ENCODE assay signal across 1 cellular context in genomic region chr1:83901547-83902155, GRCh38.
A peak's percentile ranks its signal among the peaks of the same experiment; 100 is the strongest.
TF ChIP-seq lines count a peak whose summit lies in the region.

No MANE protein-coding gene starts in this region.

TF ChIP-seq in HepG2, 621 proteins besides CTCF, POLR2A, EP300 and RAD21 (continued from another document and continues in another):
- TF ChIP-seq E2F5 (CRISPR knock-in tag; conservative IDR thresholded peaks at IDR 0.05), result no peak
- peak; percentile 65 for TF ChIP-seq SAP130 (CRISPR knock-in tag; IDR thresholded peaks at IDR 0.05; ENCODE audit: low read depth)
- no peak for TF ChIP-seq ZSCAN20 (CRISPR knock-in tag; IDR thresholded peaks at IDR 0.05; ENCODE audit: borderline replicate concordance)
- 0 out of 2 replicates have a peak, but pooled peaks have one; percentile 27 for TF ChIP-seq MIXL1 (CRISPR knock-in tag; IDR thresholded peaks at IDR 0.05)
- 0 out of 2 replicates have a peak, but pooled peaks have one; percentile 27 for TF ChIP-seq JUNB (CRISPR knock-in tag; IDR thresholded peaks at IDR 0.05; ENCODE audit: borderline replicate concordance)
- peak in 1 of 2 experiments; percentile 73; a peak in 2 of 4 replicates for TF ChIP-seq ATF4 (CRISPR knock-in tag; IDR thresholded peaks at IDR 0.05)
- TF ChIP-seq SMARCE1 (IDR thresholded peaks at IDR 0.05; ENCODE audit: borderline replicate concordance), result no peak
- peak; percentile 74 for TF ChIP-seq CEBPG (CRISPR knock-in tag; IDR thresholded peaks at IDR 0.05)
- peak; percentile 54; the same call in 1 of the 2 replicates for TF ChIP-seq HNF1A (IDR thresholded peaks at IDR 0.05; ENCODE audit: low read depth)
- peak; percentile 42; the same call in 1 of the 2 replicates for TF ChIP-seq HNF1A (CRISPR knock-in tag; IDR thresholded peaks at IDR 0.05; ENCODE audit: borderline replicate concordance)
- no peak for TF ChIP-seq TEF (CRISPR knock-in tag; IDR thresholded peaks at IDR 0.05)
- no peak for TF ChIP-seq ZNF609 (CRISPR knock-in tag; IDR thresholded peaks at IDR 0.05; ENCODE audit: borderline replicate concordance)
- peak; percentile 75 to 77 for TF ChIP-seq MAFK (conservative IDR thresholded peaks at IDR 0.05 in 1 of 2, IDR thresholded peaks at IDR 0.05 in 1 of 2; ENCODE audit: low read length in 2 of 2)
- TF ChIP-seq DPF2 (CRISPR knock-in tag; IDR thresholded peaks at IDR 0.05; ENCODE audit: borderline replicate concordance, low read depth), result no peak
- no peak for TF ChIP-seq PATZ1 (CRISPR knock-in tag; IDR thresholded peaks at IDR 0.05)
- no peak for TF ChIP-seq ZNF12 (CRISPR knock-in tag; IDR thresholded peaks at IDR 0.05)
- no peak for TF ChIP-seq ZNF496 (CRISPR knock-in tag; IDR thresholded peaks at IDR 0.05; ENCODE audit: insufficient replicate concordance)
- peak; percentile 79 for TF ChIP-seq FOXA3 (CRISPR knock-in tag; IDR thresholded peaks at IDR 0.05)
- no peak for TF ChIP-seq KAT7 (CRISPR knock-in tag; IDR thresholded peaks at IDR 0.05; ENCODE audit: borderline replicate concordance)
- TF ChIP-seq SP140L (CRISPR knock-in tag; IDR thresholded peaks at IDR 0.05; ENCODE audit: borderline replicate concordance), result no peak
- TF ChIP-seq MAX (IDR thresholded peaks at IDR 0.05), result peak; percentile 56; the same call in 1 of the 2 replicates
- TF ChIP-seq SMC3 (IDR thresholded peaks at IDR 0.05; ENCODE audit: low read length), result peak; percentile 10; the same call in 1 of the 2 replicates
- TF ChIP-seq RFX1 (IDR thresholded peaks at IDR 0.05), result no peak
- peak; percentile 10 for TF ChIP-seq TEAD3 (CRISPR knock-in tag; optimal IDR thresholded peaks at IDR 0.05; ENCODE audit: borderline replicate concordance)
- no peak for TF ChIP-seq TBL1XR1 (IDR thresholded peaks at IDR 0.05; ENCODE audit: borderline replicate concordance, low read length, partially characterized antibody)
- TF ChIP-seq NFE2 (CRISPR knock-in tag; IDR thresholded peaks at IDR 0.05), result no peak
- 0 out of 2 replicates have a peak, but pooled peaks have one; percentile 22 for TF ChIP-seq RXRB (CRISPR knock-in tag; IDR thresholded peaks at IDR 0.05; ENCODE audit: borderline replicate concordance)
- TF ChIP-seq SIX4 (CRISPR knock-in tag; IDR thresholded peaks at IDR 0.05), result peak; percentile 75
- TF ChIP-seq ZNF124 (CRISPR knock-in tag; IDR thresholded peaks at IDR 0.05), result no peak
- 0 out of 2 replicates have a peak, but pooled peaks have one; percentile 18 for TF ChIP-seq THAP11 (CRISPR knock-in tag; IDR thresholded peaks at IDR 0.05)
- no peak for TF ChIP-seq ZBTB26 (CRISPR knock-in tag; IDR thresholded peaks at IDR 0.05; ENCODE audit: borderline replicate concordance)
- peak; percentile 50; the same call in 1 of the 2 replicates for TF ChIP-seq FOXK1 (CRISPR knock-in tag; IDR thresholded peaks at IDR 0.05; ENCODE audit: borderline replicate concordance, low read depth)
- TF ChIP-seq MLX (CRISPR knock-in tag; IDR thresholded peaks at IDR 0.05), result peak; percentile 53; the same call in 1 of the 2 replicates
- TF ChIP-seq CEBPB (IDR thresholded peaks at IDR 0.05; ENCODE audit: borderline replicate concordance, low read depth, low read length), result peak; percentile 86
- no peak for TF ChIP-seq HDAC1 (CRISPR knock-in tag; IDR thresholded peaks at IDR 0.05)
- no peak for TF ChIP-seq ZNF331 (CRISPR knock-in tag; IDR thresholded peaks at IDR 0.05)
- TF ChIP-seq RARA (CRISPR knock-in tag; IDR thresholded peaks at IDR 0.05), result peak; percentile 61; the same call in 1 of the 2 replicates
- TF ChIP-seq ZNF431 (CRISPR knock-in tag; IDR thresholded peaks at IDR 0.05; ENCODE audit: borderline replicate concordance, low read depth), result no peak
- peak; percentile 54; the same call in 1 of the 2 replicates for TF ChIP-seq SIX1 (CRISPR knock-in tag; IDR thresholded peaks at IDR 0.05; ENCODE audit: borderline replicate concordance)
- TF ChIP-seq MXI1 (IDR thresholded peaks at IDR 0.05; ENCODE audit: borderline replicate concordance, low read depth, low read length), result peak; percentile 41; the same call in 1 of the 3 replicates
- no peak for TF ChIP-seq TBP (CRISPR knock-in tag; IDR thresholded peaks at IDR 0.05)
- TF ChIP-seq RFXANK (CRISPR knock-in tag; IDR thresholded peaks at IDR 0.05), result no peak
- 0 out of 2 replicates have a peak, but pooled peaks have one; percentile 32 for TF ChIP-seq ZNF614 (CRISPR knock-in tag; IDR thresholded peaks at IDR 0.05; ENCODE audit: borderline replicate concordance)
- no peak for TF ChIP-seq FOXA1 (IDR thresholded peaks at IDR 0.05)
- TF ChIP-seq FOXA1 (CRISPR knock-in tag; IDR thresholded peaks at IDR 0.05), result peak; percentile 61
- TF ChIP-seq GATAD2A (CRISPR knock-in tag; IDR thresholded peaks at IDR 0.05), result peak; percentile 78
- TF ChIP-seq SOX6 (IDR thresholded peaks at IDR 0.05), result no peak
- peak; percentile 16; the same call in 1 of the 2 replicates for TF ChIP-seq SOX6 (CRISPR knock-in tag; IDR thresholded peaks at IDR 0.05)
- peak; percentile 78 for TF ChIP-seq FOSL2 (CRISPR knock-in tag; IDR thresholded peaks at IDR 0.05)
- TF ChIP-seq TFE3 (CRISPR knock-in tag; IDR thresholded peaks at IDR 0.05), result 0 out of 2 replicates have a peak, but pooled peaks have one; percentile 30
